ENCODE assay signal across 20 cellular contexts in genomic region chr17:31523862-31524730, GRCh38.
"Had no signal": no experiment of that assay in that cellular context is flagged by ENCODE, and none has a peak within 500 bp of the region (broad histone marks: within the 10 kb centered on the region; RNA-seq: fewer than 3 reads in every experiment).

No MANE protein-coding gene starts in this region.

- ATAC-seq: PC-3 had no signal

- H3K4me1 Mint-ChIP-seq: activated naive CD4-positive, alpha-beta T cell treated with anti-CD3 and anti-CD28 coated beads, Interleukin-2, amount 50 U/mL, for 24 hours; WTC11 had no signal

- H3K9me3 ChIP-seq: ascending aorta had no signal

- H3K27me3 Mint-ChIP-seq: activated naive CD4-positive, alpha-beta T cell treated with anti-CD3 and anti-CD28 coated beads, Interleukin-2, amount 50 U/mL, for 24 hours had no signal

- H3K27ac ChIP-seq: ascending aorta, SJSA1 had no signal

- H3K36me3 ChIP-seq: ascending aorta, SJSA1 had no signal

- H3K4me3 Mint-ChIP-seq: activated naive CD4-positive, alpha-beta T cell treated with anti-CD3 and anti-CD28 coated beads, Interleukin-2, amount 50 U/mL, for 24 hours; WTC11 had no signal

- H3K4me1 ChIP-seq: body of pancreas had no signal

- DNase-seq: activated CD4-positive, alpha-beta T cell treated with anti-CD3 and anti-CD28 coated beads for 48 hours; activated CD4-positive, alpha-beta T cell treated with anti-CD3 and anti-CD28 coated beads, Interleukin-2, amount 50 U/mL, for 4 hours; activated CD4-positive, CD25-positive, alpha-beta regulatory T cell treated with anti-CD3 and anti-CD28 coated beads, Interleukin-2, amount 50 U/mL, for 72 hours; activated T-cell treated with anti-CD3 and anti-CD28 coated beads for 4 hours; body of pancreas; central memory CD4-positive, alpha-beta T cell; Kasumi-1; NCI-H1105 treated with DMSO at 0.1 percent for 48 hours; NCI-H1436 treated with DMSO at 0.1 percent for 48 hours; NCI-H187; NCI-H2081; NCI-H510A treated with DMSO at 0.1 percent for 48 hours; NCI-H69; PC-3; SHP77; SW 1271 had no signal

- H3K27ac Mint-ChIP-seq: activated naive CD4-positive, alpha-beta T cell treated with anti-CD3 and anti-CD28 coated beads, Interleukin-2, amount 50 U/mL, for 24 hours; WTC11 had no signal

- H3K9me3 Mint-ChIP-seq: activated naive CD4-positive, alpha-beta T cell treated with anti-CD3 and anti-CD28 coated beads, Interleukin-2, amount 50 U/mL, for 24 hours had no signal

- H3K4me3 ChIP-seq: ascending aorta, body of pancreas, SJSA1 had no signal
